8 cellular contexts compared by ENCODE assay signal in the genomic region with DNA sequence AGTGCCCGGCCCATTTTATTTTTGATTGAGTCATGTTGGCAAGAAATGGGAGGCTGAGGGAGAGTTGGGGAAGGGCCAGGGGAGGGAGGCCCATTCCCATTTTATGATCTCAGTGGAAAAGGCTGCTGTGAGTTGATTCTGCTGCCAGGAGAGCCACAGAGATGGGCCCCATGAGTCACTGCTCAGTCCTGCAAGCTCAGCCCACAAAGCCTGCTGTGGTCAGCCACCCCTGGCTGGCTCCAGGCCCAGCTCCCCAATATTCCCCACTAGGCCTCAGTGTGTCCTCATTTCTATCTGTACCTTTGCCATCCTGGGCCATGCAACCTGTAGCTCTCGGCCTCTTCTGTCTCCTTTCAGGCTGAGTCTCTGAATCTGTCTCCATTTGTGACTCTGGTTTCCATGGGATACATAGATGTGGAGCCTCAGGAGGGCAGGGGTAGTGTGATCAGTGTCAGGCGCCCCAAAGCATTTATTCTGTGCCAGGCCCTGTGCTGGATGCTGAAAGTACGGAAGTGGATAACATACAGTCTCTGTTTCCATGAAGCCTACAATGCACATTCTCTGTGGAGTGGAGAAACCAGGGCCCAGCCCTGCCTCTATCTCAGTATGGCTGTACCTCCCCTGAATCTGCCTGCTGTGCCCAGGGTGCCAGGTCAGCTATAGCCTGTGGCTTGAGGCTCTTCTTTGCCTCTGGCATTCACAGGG.
DNase-seq lines count a peak whose midpoint lies in the region; ATAC-seq and TF ChIP-seq lines count a peak whose summit lies in the region.

No MANE protein-coding gene starts in this region.

- no peaks in the 10 kb centered on the region for H3K27me3 Mint-ChIP-seq in T-helper 1 cell treated with Interleukin-12 subunit alpha and Interleukin-12 subunit beta and Interleukin-4 antibody, amounts not matched to agents 30 μg/mL and 1 μg/mL, for 36 hours (ENCODE audit: low read depth)

- no peak overlapping the region for H3K4me3 ChIP-seq in fibroblast of pulmonary artery (replicated peaks; ENCODE audit: low read depth, low read length)

- DNase-seq in T-helper 1 cell (no peak), T1000 (lab: John Stamatoyannopoulos, UW) (peak; percentile 82), fibroblast of pulmonary artery (ENCODE audit: low read depth) (peak; percentile 98), smooth muscle cell of the brain vasculature (ENCODE audit: low read depth, low spot score) (peak; percentile 90), NCI-H510A (lab: John Stamatoyannopoulos, UW) (no peak)

- H3K4me3 Mint-ChIP-seq in T-helper 1 cell treated with Interleukin-12 subunit alpha and Interleukin-12 subunit beta and Interleukin-4 antibody, amounts not matched to agents 30 μg/mL and 1 μg/mL, for 36 hours, result peak overlapping the region; percentile 54

- ATAC-seq in HG03280 (IDR thresholded peaks at IDR 0.05; ENCODE audit: unreplicated experiment), result no peak
- ATAC-seq in GM18858 (IDR thresholded peaks at IDR 0.05; ENCODE audit: unreplicated experiment), result no peak

- peaks cover 8% of the 10 kb centered on the region for H3K4me1 Mint-ChIP-seq in T-helper 1 cell treated with Interleukin-12 subunit alpha and Interleukin-12 subunit beta and Interleukin-4 antibody, amounts not matched to agents 30 μg/mL and 1 μg/mL, for 36 hours (ENCODE audit: low read depth)

- no peak for TF ChIP-seq CTCF in fibroblast of pulmonary artery (IDR thresholded peaks at IDR 0.05; ENCODE audit: low read length, missing control alignments)

- peaks cover 14% of the 10 kb centered on the region for H3K36me3 Mint-ChIP-seq in T-helper 1 cell treated with Interleukin-12 subunit alpha and Interleukin-12 subunit beta and Interleukin-4 antibody, amounts not matched to agents 30 μg/mL and 1 μg/mL, for 36 hours (ENCODE audit: low read depth)

- peak overlapping the region; percentile 45 for H3K27ac Mint-ChIP-seq in T-helper 1 cell treated with Interleukin-12 subunit alpha and Interleukin-12 subunit beta and Interleukin-4 antibody, amounts not matched to agents 30 μg/mL and 1 μg/mL, for 36 hours

- no peaks in the 10 kb centered on the region for H3K9me3 Mint-ChIP-seq in T-helper 1 cell treated with Interleukin-12 subunit alpha and Interleukin-12 subunit beta and Interleukin-4 antibody, amounts not matched to agents 30 μg/mL and 1 μg/mL, for 36 hours

Comparison
In these comparisons a context has a peak if more than half of its experiments do, and no peak if none do; other contexts are left out.
1. DNase-seq: peak in T1000 (single experiment), fibroblast of pulmonary artery (single experiment) and smooth muscle cell of the brain vasculature (single experiment); none in T-helper 1 cell (0 of 5) and NCI-H510A (single experiment).